ENCODE assay signal across 15 cellular contexts in genomic region chr6:161744211-161745067, GRCh38.
DNase-seq lines count a peak whose midpoint lies in the region; ATAC-seq and TF ChIP-seq lines count a peak whose summit lies in the region.
"Had no signal": no experiment of that assay in that cellular context is flagged by ENCODE, and none has a peak within 500 bp of the region (broad histone marks: within the 10 kb centered on the region; RNA-seq: fewer than 3 reads in every experiment).

No MANE protein-coding gene starts in this region.

- H3K27me3 Mint-ChIP-seq in Calu3 (ENCODE audit: unreplicated experiment), result no peaks in the 10 kb centered on the region
- H3K27me3 Mint-ChIP-seq in type B pancreatic cell, result no peaks in the 10 kb centered on the region

- peak overlapping the region in 1 of 2 experiments; percentile 71; a peak in 2 of 4 replicates for H3K27ac ChIP-seq in SK-N-SH (ENCODE audit: low read depth in 2 of 2, low read length in 1 of 2)
- H3K27ac ChIP-seq: RWPE1 had no signal

- no peaks in the 10 kb centered on the region for H3K9me3 ChIP-seq in SK-N-SH

- POLR2A ChIA-PET in SK-N-SH (lab: Yijun Ruan, JAX), result no interaction called here

- no peak overlapping the region for H3K9ac ChIP-seq in SK-N-SH

- H3K9me2 ChIP-seq in SK-N-SH, result no peaks in the 10 kb centered on the region

- H3K9me3 Mint-ChIP-seq in Calu3 (ENCODE audit: low read depth, unreplicated experiment) (peaks cover 2% of the 10 kb centered on the region), type B pancreatic cell (no peaks in the 10 kb centered on the region)
- H3K9me3 Mint-ChIP-seq: CD8-positive, alpha-beta T cell had no signal

- H3K4me2 ChIP-seq in SK-N-SH, result no peak overlapping the region

- TF ChIP-seq EP300 in SK-N-SH (IDR thresholded peaks at IDR 0.05; ENCODE audit: borderline replicate concordance in 1 of 2, low read depth in 1 of 2, low read length in 1 of 2), result peak in 1 of 2 experiments; percentile 84; a peak in 2 of 4 replicates

- H3K27me3 ChIP-seq in SK-N-SH (ENCODE audit: insufficient read depth), result no peaks in the 10 kb centered on the region

- H3K27ac Mint-ChIP-seq in Calu3 (ENCODE audit: unreplicated experiment), result no peak overlapping the region
- H3K27ac Mint-ChIP-seq in type B pancreatic cell, result no peak overlapping the region
- H3K27ac Mint-ChIP-seq: CD8-positive, alpha-beta T cell had no signal

- DNase-seq in M059J (ENCODE audit: low read depth) (peak; percentile 7), SK-N-SH (peak; percentile 66), choroid plexus epithelial cell (ENCODE audit: low read depth) (peak; percentile 57), sciatic nerve (ENCODE audit: low spot score) (no peak), posterior vena cava (ENCODE audit: low spot score) (no peak), Calu3 (no peak), type B pancreatic cell (ENCODE audit: extremely low spot score, unreplicated experiment) (no peak)
- DNase-seq in effector CD8-positive, alpha-beta T cell (lab: John Stamatoyannopoulos, UW), result no peak
- DNase-seq: CD8-positive, alpha-beta T cell; GOT3; NCI-H1092 treated with DMSO at 0.1 percent for 48 hours; NCI-H187 treated with DMSO at 0.1 percent for 48 hours; NCI-H446 treated with DMSO at 0.1 percent for 48 hours had no signal

- no peaks in the 10 kb centered on the region for H3K79me2 ChIP-seq in SK-N-SH (ENCODE audit: insufficient read depth)

- WGBS in SK-N-SH (ENCODE audit: low lambda C conversion rate), result 38% methylated on average over 14 of the region's 14 CpGs

- TF ChIP-seq RAD21 in SK-N-SH (IDR thresholded peaks at IDR 0.05; ENCODE audit: low read length), result no peak

- no peaks in the 10 kb centered on the region for H3K36me3 Mint-ChIP-seq in Calu3 (ENCODE audit: insufficient read depth, unreplicated experiment)
- H3K36me3 Mint-ChIP-seq in type B pancreatic cell, result no peaks in the 10 kb centered on the region

- H2AFZ ChIP-seq in SK-N-SH (ENCODE audit: low read depth), result no peak overlapping the region

- CTCF ChIA-PET in SK-N-SH (lab: Yijun Ruan, JAX) (interaction anchor here (1.3 to 3.0 kb wide), 2 partner anchors 126 to 326 kb away, joined by 4 to 12 read pairs; no protein-coding TSS in a partner anchor), Calu3 (lab: Charles Lee) (no interaction called here)

- intact Hi-C loops in sciatic nerve (cut with DNase I) (no loop called here), posterior vena cava (cut with DNase I) (no loop called here), Calu3 (cut with micrococcal nuclease; ENCODE audit: unreplicated experiment) (no loop called here)

- H4K20me1 ChIP-seq in SK-N-SH (ENCODE audit: insufficient read depth), result no peaks in the 10 kb centered on the region

- ATAC-seq in sciatic nerve, result peak; percentile 84
- ATAC-seq: CD8-positive, alpha-beta T cell; K562 had no signal

- H3K4me3 Mint-ChIP-seq in Calu3 (ENCODE audit: low read depth, unreplicated experiment) (no peak overlapping the region), type B pancreatic cell (no peak overlapping the region)
- H3K4me3 Mint-ChIP-seq: CD8-positive, alpha-beta T cell had no signal

- BruUV-seq in Calu3 (replicated peaks; lab: Mats Ljungman, UMichigan), result no TSS peak

- H3K36me3 ChIP-seq in SK-N-SH (replicated peaks in 1 of 2; ENCODE audit: control insufficient read depth in 1 of 2, insufficient read depth in 2 of 2, low read length in 1 of 2), result no peaks in the 10 kb centered on the region

- no peak overlapping the region for H3K4me3 ChIP-seq in SK-N-SH (ENCODE audit: low read depth in 2 of 2, low read length in 1 of 2)
- no peak overlapping the region for H3K4me3 ChIP-seq in choroid plexus epithelial cell (ENCODE audit: low read depth, low read length)
- H3K4me3 ChIP-seq: K562 had no signal

- TF ChIP-seq CTCF in SK-N-SH (IDR thresholded peaks at IDR 0.05), result no peak
- no peak for TF ChIP-seq CTCF in choroid plexus epithelial cell (conservative IDR thresholded peaks at IDR 0.05; ENCODE audit: low read depth, low read length)
- TF ChIP-seq CTCF in Calu3 (IDR thresholded peaks at IDR 0.05; ENCODE audit: unreplicated experiment), result no peak
- no peak for TF ChIP-seq CTCF in type B pancreatic cell (conservative IDR thresholded peaks at IDR 0.05)

- H3F3A ChIP-seq in SK-N-SH (replicated peaks; ENCODE audit: insufficient read depth), result no peaks in the 10 kb centered on the region

- no peaks in the 10 kb centered on the region for H3K4me1 Mint-ChIP-seq in Calu3 (ENCODE audit: low read depth, unreplicated experiment)
- peaks cover 13% of the 10 kb centered on the region for H3K4me1 Mint-ChIP-seq in type B pancreatic cell (ENCODE audit: unreplicated experiment)

- H3K4me1 ChIP-seq in SK-N-SH (ENCODE audit: control insufficient read depth in 1 of 2, insufficient read depth in 2 of 2, low read depth in 1 of 2, low read length in 1 of 2), result peaks cover 0 to 19% of the 10 kb centered on the region in 2 experiments; a peak in 2 of 4 replicates

TF ChIP-seq in SK-N-SH, 30 proteins besides CTCF, POLR2A, EP300 and RAD21:
- peak; percentile 66 for TF ChIP-seq CHD2 (IDR thresholded peaks at IDR 0.05; ENCODE audit: low read length, partially characterized antibody)
- no peak for TF ChIP-seq TCF12 (IDR thresholded peaks at IDR 0.05)
- TF ChIP-seq TAF1 (IDR thresholded peaks at IDR 0.05; ENCODE audit: borderline replicate concordance, low read depth, low read length), result no peak
- TF ChIP-seq RCOR1 (IDR thresholded peaks at IDR 0.05; ENCODE audit: low read length), result peak; percentile 87
- TF ChIP-seq YY1 (IDR thresholded peaks at IDR 0.05; ENCODE audit: low read depth), result no peak
- no peak for TF ChIP-seq PBX3 (IDR thresholded peaks at IDR 0.05)
- peak; percentile 60 for TF ChIP-seq GATA2 (CRISPR knock-in tag; IDR thresholded peaks at IDR 0.05)
- TF ChIP-seq NRF1 (IDR thresholded peaks at IDR 0.05; ENCODE audit: low read depth, low read length), result no peak
- peak; percentile 27; the same call in 1 of the 2 replicates for TF ChIP-seq FOXJ3 (CRISPR knock-in tag; IDR thresholded peaks at IDR 0.05)
- TF ChIP-seq USF1 (IDR thresholded peaks at IDR 0.05; ENCODE audit: borderline replicate concordance, low read depth), result no peak
- TF ChIP-seq, protein P1, sequence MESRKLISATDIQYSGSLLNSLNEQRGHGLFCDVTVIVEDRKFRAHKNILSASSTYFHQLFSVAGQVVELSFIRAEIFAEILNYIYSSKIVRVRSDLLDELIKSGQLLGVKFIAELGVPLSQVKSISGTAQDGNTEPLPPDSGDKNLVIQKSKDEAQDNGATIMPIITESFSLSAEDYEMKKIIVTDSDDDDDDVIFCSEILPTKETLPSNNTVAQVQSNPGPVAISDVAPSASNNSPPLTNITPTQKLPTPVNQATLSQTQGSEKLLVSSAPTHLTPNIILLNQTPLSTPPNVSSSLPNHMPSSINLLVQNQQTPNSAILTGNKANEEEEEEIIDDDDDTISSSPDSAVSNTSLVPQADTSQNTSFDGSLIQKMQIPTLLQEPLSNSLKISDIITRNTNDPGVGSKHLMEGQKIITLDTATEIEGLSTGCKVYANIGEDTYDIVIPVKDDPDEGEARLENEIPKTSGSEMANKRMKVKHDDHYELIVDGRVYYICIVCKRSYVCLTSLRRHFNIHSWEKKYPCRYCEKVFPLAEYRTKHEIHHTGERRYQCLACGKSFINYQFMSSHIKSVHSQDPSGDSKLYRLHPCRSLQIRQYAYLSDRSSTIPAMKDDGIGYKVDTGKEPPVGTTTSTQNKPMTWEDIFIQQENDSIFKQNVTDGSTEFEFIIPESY (IDR thresholded peaks at IDR 0.05; ENCODE audit: borderline replicate concordance, low read depth), result no peak

Comparison
In these comparisons a context has a peak if more than half of its experiments do, and no peak if none do; other contexts are left out.
1. DNase-seq: peak in M059J (single experiment), SK-N-SH (single experiment) and choroid plexus epithelial cell (single experiment); none in sciatic nerve (single experiment), posterior vena cava (single experiment), effector CD8-positive, alpha-beta T cell (single experiment), Calu3 (single experiment) and type B pancreatic cell (single experiment).